Comparison of ENCODE assay signal across 18 cellular contexts in genomic region chr2:29687121-29687520, GRCh38.
DNase-seq lines count a peak whose midpoint lies in the region; ATAC-seq and TF ChIP-seq lines count a peak whose summit lies in the region.
"Had no signal": no experiment of that assay in that cellular context is flagged by ENCODE, and none has a peak within 500 bp of the region (broad histone marks: within the 10 kb centered on the region; RNA-seq: fewer than 3 reads in every experiment).

No MANE protein-coding gene starts in this region.

- H3K9me3 ChIP-seq in sigmoid colon, result no peaks in the 10 kb centered on the region
- H3K9me3 ChIP-seq: BE2C had no signal

- H3K9me3 Mint-ChIP-seq in activated T-helper 17 cell treated with anti-CD3 and anti-CD28 coated beads, Interleukin-2, amount 50 U/mL, for 72 hours, result no peaks in the 10 kb centered on the region
- H3K9me3 Mint-ChIP-seq: CD4-positive, alpha-beta T cell; CD8-positive, alpha-beta memory T cell had no signal

- H3K4me1 ChIP-seq in sigmoid colon, result no peaks in the 10 kb centered on the region

- no peak for TF ChIP-seq CTCF in sigmoid colon (IDR thresholded peaks at IDR 0.05)

- 89% methylated on average over 2 of the region's 2 CpGs for WGBS in sigmoid colon, 2 donors

- no peak overlapping the region for H3K4me3 Mint-ChIP-seq in activated T-helper 17 cell treated with anti-CD3 and anti-CD28 coated beads, Interleukin-2, amount 50 U/mL, for 72 hours
- H3K4me3 Mint-ChIP-seq: CD14-positive monocyte; CD4-positive, alpha-beta T cell; CD8-positive, alpha-beta memory T cell; GM23338; H9 had no signal

- H3K27ac ChIP-seq in sigmoid colon, result no peak overlapping the region
- H3K27ac ChIP-seq: BLaER1 treated with 17β-estradiol and CSF1 and Interleukin-3, amounts not matched to agents 10 nM and 100 nM had no signal

- intact Hi-C loops in sigmoid colon (cut with DNase I), result no loop called here

- H3K27me3 Mint-ChIP-seq in activated T-helper 17 cell treated with anti-CD3 and anti-CD28 coated beads, Interleukin-2, amount 50 U/mL, for 72 hours, result peaks cover 36% of the 10 kb centered on the region

- no peaks in the 10 kb centered on the region for H3K4me1 Mint-ChIP-seq in activated T-helper 17 cell treated with anti-CD3 and anti-CD28 coated beads, Interleukin-2, amount 50 U/mL, for 72 hours
- H3K4me1 Mint-ChIP-seq: CD14-positive monocyte; CD8-positive, alpha-beta memory T cell; GM23338; H9 had no signal

- no peak overlapping the region for H3K27ac Mint-ChIP-seq in activated T-helper 17 cell treated with anti-CD3 and anti-CD28 coated beads, Interleukin-2, amount 50 U/mL, for 72 hours
- H3K27ac Mint-ChIP-seq: CD14-positive monocyte; CD4-positive, alpha-beta T cell; CD8-positive, alpha-beta memory T cell; GM23338; H9 had no signal

- peak; percentile 27 for DNase-seq in NCI-H2171 treated with DMSO at 0.1 percent for 48 hours (lab: John Stamatoyannopoulos, UW)
- DNase-seq in NCI-H2171 (lab: John Stamatoyannopoulos, UW), result no peak
- peak; percentile 24 for DNase-seq in DMS79 (lab: John Stamatoyannopoulos, UW)
- DNase-seq in NCI-H446 treated with DMSO at 0.1 percent for 48 hours (lab: John Stamatoyannopoulos, UW), result peak; percentile 9
- no peak for DNase-seq in sigmoid colon
- DNase-seq: BE2C; CD4-positive, alpha-beta T cell; CD8-positive, alpha-beta memory T cell; DMS153; EL; GDM1; H9 had no signal

- TF ChIP-seq POLR2A in sigmoid colon (IDR thresholded peaks at IDR 0.05), result no peak

- no peak for TF ChIP-seq EP300 in sigmoid colon (IDR thresholded peaks at IDR 0.05)

- no peaks in the 10 kb centered on the region for H3K27me3 ChIP-seq in sigmoid colon
- H3K27me3 ChIP-seq: BE2C; BLaER1 treated with 17β-estradiol and CSF1 and Interleukin-3, amounts not matched to agents 10 nM and 100 nM had no signal

- H3K36me3 Mint-ChIP-seq in activated T-helper 17 cell treated with anti-CD3 and anti-CD28 coated beads, Interleukin-2, amount 50 U/mL, for 72 hours (ENCODE audit: low read depth), result no peaks in the 10 kb centered on the region
- H3K36me3 Mint-ChIP-seq: CD14-positive monocyte; CD8-positive, alpha-beta memory T cell had no signal

- no peaks in the 10 kb centered on the region for H3K36me3 ChIP-seq in sigmoid colon
- H3K36me3 ChIP-seq: BE2C; BLaER1 treated with 17β-estradiol and CSF1 and Interleukin-3, amounts not matched to agents 10 nM and 100 nM had no signal

- no peak for ATAC-seq in activated T-helper 17 cell treated with anti-CD3 and anti-CD28 coated beads, Interleukin-2, amount 50 U/mL, for 72 hours (replicated peaks)
- ATAC-seq: GM12878, GM23338, HCT116 had no signal

- no peak overlapping the region for H3K4me3 ChIP-seq in sigmoid colon
- H3K4me3 ChIP-seq: BLaER1 treated with 17β-estradiol and CSF1 and Interleukin-3, amounts not matched to agents 10 nM and 100 nM; GM12878; GM23338 had no signal

Comparison
In these comparisons a context has a peak if more than half of its experiments do, and no peak if none do; other contexts are left out.
1. DNase-seq: peak in NCI-H2171 treated with DMSO at 0.1 percent for 48 hours (single experiment), DMS79 (single experiment) and NCI-H446 treated with DMSO at 0.1 percent for 48 hours (single experiment); none in NCI-H2171 (single experiment) and sigmoid colon (single experiment).